Comparison of ENCODE assay signal across 26 cellular contexts in genomic region chr13:21998279-21998678, GRCh38.
DNase-seq lines count a peak whose midpoint lies in the region; ATAC-seq and TF ChIP-seq lines count a peak whose summit lies in the region.
"Had no signal": no experiment of that assay in that cellular context is flagged by ENCODE, and none has a peak within 500 bp of the region (broad histone marks: within the 10 kb centered on the region; RNA-seq: fewer than 3 reads in every experiment).

No MANE protein-coding gene starts in this region.

- H2AK9ac ChIP-seq in IMR-90 (replicated peaks; ENCODE audit: low read depth, low read length, poor library complexity), result no peak overlapping the region

- H2BK20ac ChIP-seq in IMR-90 (ENCODE audit: low read depth, low read length), result no peak overlapping the region

- no peak overlapping the region for H2BK15ac ChIP-seq in IMR-90 (ENCODE audit: low read depth, low read length)

- no peak overlapping the region for H3K27ac ChIP-seq in IMR-90 (ENCODE audit: insufficient read depth, low read length)
- H3K27ac ChIP-seq: A549, HL-60, lower lobe of right lung, parathyroid adenoma, SK-N-MC, spleen had no signal

- H3K4me1 ChIP-seq in IMR-90 (ENCODE audit: control insufficient read depth, insufficient read depth, low read length), result no peaks in the 10 kb centered on the region
- H3K4me1 ChIP-seq: A549, lower lobe of right lung, parathyroid adenoma, spleen had no signal

- no peak overlapping the region for H3K4me2 ChIP-seq in IMR-90 (ENCODE audit: low read depth, low read length)
- H3K4me2 ChIP-seq: A549 had no signal

- no peaks in the 10 kb centered on the region for H3K36me3 Mint-ChIP-seq in WTC11

- in situ Hi-C loops in IMR-90 (cut with MboI; ENCODE audit: low sequenced_read_pairs), result no loop called here

- H3K4me3 ChIP-seq in IMR-90 (ENCODE audit: insufficient read depth, low read depth, low read length), result no peak overlapping the region
- H3K4me3 ChIP-seq: A549, lower lobe of right lung, SK-N-MC, spleen had no signal

- dilution Hi-C loops in IMR-90 (cut with HindIII; ENCODE audit: low sequenced_read_pairs, unreplicated experiment), result no loop called here

- no peaks in the 10 kb centered on the region for H3K9me3 ChIP-seq in IMR-90 (ENCODE audit: control insufficient read depth, insufficient read depth, low read length)
- H3K9me3 ChIP-seq: A549, lower lobe of right lung, spleen had no signal

- H3K18ac ChIP-seq in IMR-90 (ENCODE audit: low read depth, low read length), result no peak overlapping the region

- DNase-seq in NCI-H748 (lab: John Stamatoyannopoulos, UW; ENCODE audit: unreplicated experiment) (peak; percentile 56), NCI-H748 treated with DMSO at 0.1 percent for 48 hours (lab: John Stamatoyannopoulos, UW) (no peak), IMR-90 (no peak), WTC11 (ENCODE audit: low spot score) (no peak), mucosa of gallbladder (ENCODE audit: low spot score) (peak; percentile 8), hepatic stellate cell (ENCODE audit: low spot score) (no peak)
- DNase-seq in stimulated activated CD4-positive, alpha-beta T cell treated with anti-CD3 and anti-CD28 coated beads, Interleukin-15, amount 100 ng/mL, for 24 hours, result no peak
- DNase-seq: activated CD4-positive, alpha-beta T cell treated with anti-CD3 and anti-CD28 coated beads for 48 hours; activated gamma-delta T cell treated with Interleukin-2 at 50 U/mL for 16 hours; activated T-cell treated with anti-CD3 and anti-CD28 coated beads, Interleukin-2, amount 50 U/mL, for 4 hours; CD8-positive, alpha-beta memory T cell; HFFc6; lower lobe of right lung; NCI-H1048; NCI-H1694 treated with DMSO at 0.1 percent for 48 hours; OCI-M1; right cardiac atrium; spleen; stimulated activated CD4-positive, alpha-beta T cell treated with anti-CD3 and anti-CD28 coated beads, Interleukin-2, amount 100 ng/mL, for 48 hours; trophoblast cell had no signal

- ATAC-seq in IMR-90 (ENCODE audit: low read depth), result peak; percentile 32; the same call in 1 of the 2 replicates
- peak; percentile 48 for ATAC-seq in WTC11
- ATAC-seq in esophagus mucosa, result no peak
- ATAC-seq: A549; activated T-cell treated with anti-CD3 and anti-CD28 coated beads, Interleukin-2, amount 50 U/mL, for 4 hours; lower lobe of right lung; right cardiac atrium had no signal

- no peak overlapping the region for H2AK5ac ChIP-seq in IMR-90 (ENCODE audit: low read depth, low read length)

- no peak overlapping the region for H4K8ac ChIP-seq in IMR-90 (ENCODE audit: low read depth in 2 of 2, low read length in 2 of 2)

- H2AFZ ChIP-seq in IMR-90 (replicated peaks; ENCODE audit: low read length, poor library complexity), result no peak overlapping the region
- H2AFZ ChIP-seq: parathyroid adenoma had no signal

- H3K27ac Mint-ChIP-seq in WTC11, result no peak overlapping the region; the same call in 1 of the 2 replicates
- H3K27ac Mint-ChIP-seq: HFFc6, nephron had no signal

- H2BK5ac ChIP-seq in IMR-90 (ENCODE audit: low read depth, low read length, poor library complexity, severe bottlenecking), result no peak overlapping the region

- no peaks in the 10 kb centered on the region for H4K20me1 ChIP-seq in IMR-90 (ENCODE audit: insufficient read depth, low read length)

- no peak overlapping the region for H3K23ac ChIP-seq in IMR-90 (ENCODE audit: low read depth, low read length)

- CTCF ChIA-PET in IMR-90 (lab: Yijun Ruan, JAX), result interaction anchor here (0.6 kb wide), 2 partner anchors 12 to 89 kb away, joined by 3 read pairs; no protein-coding TSS in a partner anchor
- CTCF ChIA-PET in WTC11 (lab: Charles Lee), result interaction anchor here (2.6 kb wide), 1 partner anchor 85 kb away, joined by 8 read pairs; no protein-coding TSS in a partner anchor

- WGBS in IMR-90 (ENCODE audit: extremely low coverage in 2 of 2, insufficient read length in 1 of 2), 2 experiments, result 67% methylated on average over 1 of the region's 8 CpGs; no CpG with 5 or more reads in 1 of the 2 experiments

- no peak for TF ChIP-seq RAD21 in IMR-90 (IDR thresholded peaks at IDR 0.05; ENCODE audit: low read length)

- H3K4me3 Mint-ChIP-seq in WTC11, result no peak overlapping the region
- H3K4me3 Mint-ChIP-seq: activated T-cell treated with anti-CD3 and anti-CD28 coated beads, Interleukin-2, amount 50 U/mL, for 4 hours; CD8-positive, alpha-beta memory T cell; HFFc6; nephron had no signal

- H3K27me3 ChIP-seq in IMR-90 (ENCODE audit: control insufficient read depth, insufficient read depth, low read length), result peaks cover 4% of the 10 kb centered on the region; the same call in 1 of the 2 replicates

- intact Hi-C loops in IMR-90 (cut with micrococcal nuclease), result no loop called here

- H3K9me1 ChIP-seq in IMR-90 (ENCODE audit: insufficient read depth, low read length), result no peaks in the 10 kb centered on the region

- H3K9ac ChIP-seq in IMR-90 (ENCODE audit: low read depth, low read length), result no peak overlapping the region
- H3K9ac ChIP-seq: parathyroid adenoma had no signal

- no peak overlapping the region for H3K14ac ChIP-seq in IMR-90 (replicated peaks; ENCODE audit: low read depth, low read length)

- BruUV-seq in IMR-90 (replicated peaks; lab: Mats Ljungman, UMichigan), result no TSS peak

- no peak overlapping the region for H3K56ac ChIP-seq in IMR-90 (ENCODE audit: extremely low read depth, insufficient read depth, low read length)

- POLR2A ChIA-PET in IMR-90 (lab: Charles Lee; ENCODE audit: unreplicated experiment), result no interaction called here
- POLR2A ChIA-PET in WTC11 (lab: Charles Lee), result interaction anchor here (0.5 kb wide), 1 partner anchor 69 kb away, joined by 3 read pairs; no protein-coding TSS in a partner anchor

- peaks cover 3% of the 10 kb centered on the region; the same call in 1 of the 2 replicates for H3K4me1 Mint-ChIP-seq in WTC11

- no peaks in the 10 kb centered on the region for H3K9me3 Mint-ChIP-seq in WTC11
- H3K9me3 Mint-ChIP-seq: activated T-cell treated with anti-CD3 and anti-CD28 coated beads, Interleukin-2, amount 50 U/mL, for 4 hours had no signal

- no peaks in the 10 kb centered on the region for H3K36me3 ChIP-seq in IMR-90 (ENCODE audit: control insufficient read depth, insufficient read depth, low read length)
- H3K36me3 ChIP-seq: lower lobe of right lung, spleen had no signal

- H4K91ac ChIP-seq in IMR-90 (ENCODE audit: insufficient read depth, low read depth, low read length), result no peak overlapping the region

- no peak overlapping the region for H3K4ac ChIP-seq in IMR-90 (ENCODE audit: low read depth, low read length)

- TF ChIP-seq POLR2A in IMR-90 (IDR thresholded peaks at IDR 0.05; ENCODE audit: low read depth, low read length), result no peak

- TF ChIP-seq CTCF in IMR-90 (conservative IDR thresholded peaks at IDR 0.05; ENCODE audit: low read depth, low read length) (no peak), WTC11 (IDR thresholded peaks at IDR 0.05) (no peak)

- no peaks in the 10 kb centered on the region for H3K27me3 Mint-ChIP-seq in WTC11 (ENCODE audit: low read depth)

- H3K79me1 ChIP-seq in IMR-90 (ENCODE audit: low read depth in 1 of 2, low read length in 2 of 2), result no peaks in the 10 kb centered on the region

- no peak overlapping the region for H4K5ac ChIP-seq in IMR-90 (ENCODE audit: low read depth, low read length)

- H2BK120ac ChIP-seq in IMR-90 (ENCODE audit: low read depth, low read length), result no peak overlapping the region

TF ChIP-seq in IMR-90, 13 proteins besides CTCF, POLR2A, EP300 and RAD21:
- TF ChIP-seq USF2 (IDR thresholded peaks at IDR 0.05; ENCODE audit: low read depth, low read length), result no peak
- no peak for TF ChIP-seq MXI1 (IDR thresholded peaks at IDR 0.05; ENCODE audit: borderline replicate concordance, low read depth, low read length)
- TF ChIP-seq SMC3 (IDR thresholded peaks at IDR 0.05; ENCODE audit: low read depth, low read length), result no peak
- no peak for TF ChIP-seq BHLHE40 (IDR thresholded peaks at IDR 0.05; ENCODE audit: low read depth, low read length)
TF ChIP-seq in IMR-90: peak in this region for 0.

TF ChIP-seq in WTC11, 78 proteins besides CTCF, POLR2A, EP300 and RAD21:
- TF ChIP-seq ERG (CRISPR knock-in tag; IDR thresholded peaks at IDR 0.05) (no peak), JUN (CRISPR knock-in tag; IDR thresholded peaks at IDR 0.05) (no peak), JAZF1 (CRISPR knock-in tag; IDR thresholded peaks at IDR 0.05) (no peak), IRF1 (CRISPR knock-in tag; IDR thresholded peaks at IDR 0.05) (no peak), ZNF512 (CRISPR knock-in tag; IDR thresholded peaks at IDR 0.05; ENCODE audit: borderline replicate concordance) (no peak), TCF7 (CRISPR knock-in tag; IDR thresholded peaks at IDR 0.05; ENCODE audit: low read depth) (no peak), IRF2 (CRISPR knock-in tag; IDR thresholded peaks at IDR 0.05; ENCODE audit: borderline replicate concordance, low read depth) (no peak)

Comparison
In these comparisons a context has a peak if more than half of its experiments do, and no peak if none do; other contexts are left out.
1. DNase-seq: peak in NCI-H748 (single experiment) and mucosa of gallbladder (single experiment); none in NCI-H748 treated with DMSO at 0.1 percent for 48 hours (single experiment), IMR-90 (single experiment), WTC11 (single experiment), hepatic stellate cell (single experiment) and stimulated activated CD4-positive, alpha-beta T cell treated with anti-CD3 and anti-CD28 coated beads, Interleukin-15, amount 100 ng/mL, for 24 hours (single experiment).